ENCODE assay signal across 8 cellular contexts in genomic region chr10:68988530-68989316, GRCh38. TPM values are rescaled to one million over a fixed set of nuclear protein-coding genes. Genes with fewer than 3 reads are reported as not detected.
DNase-seq lines count a peak whose midpoint lies in the region; ATAC-seq and TF ChIP-seq lines count a peak whose summit lies in the region.

Gene KIFBP, plus strand, starts transcription at chr10:68988803. Its CDS starts 30 bp downstream, at chr10:68988833.

- peak; percentile 89 for ATAC-seq in DND-41 (ENCODE audit: insufficient read depth, low read depth)
- peak; percentile 76 for ATAC-seq in GM21737 (IDR thresholded peaks at IDR 0.05; ENCODE audit: unreplicated experiment)

- WGBS in esophagus squamous epithelium, 2 donors: 0% methylated on average over 11 to 33 of the region's 62 CpGs

- H2AFZ ChIP-seq in DND-41 (ENCODE audit: low read depth, low read length): peak within 1 kb of the TSS; percentile 74
- H2AFZ ChIP-seq in KMS-11 (ENCODE audit: low read depth): peak within 1 kb of the TSS; percentile 85

- H3K4me2 ChIP-seq in DND-41 (ENCODE audit: insufficient read depth, low read length) (peak within 1 kb of the TSS; percentile 88), KMS-11 (peak within 1 kb of the TSS; percentile 38)

- H3K9me3 ChIP-seq in DND-41 (ENCODE audit: insufficient read depth, low read length, severe bottlenecking) (no peaks in the 10 kb centered on the region), esophagus squamous epithelium (no peaks in the 10 kb centered on the region)

- H4K20me1 ChIP-seq in DND-41 (ENCODE audit: insufficient read depth, low read length): no peaks in the 10 kb centered on the region
- no peaks in the 10 kb centered on the region for H4K20me1 ChIP-seq in KMS-11 (ENCODE audit: insufficient read depth)

- H3K4me3 ChIP-seq in DND-41 (ENCODE audit: low read depth in 1 of 2, low read length in 2 of 2): peak within 1 kb of the TSS; percentile 44 to 81; a peak in 3 of 4 replicates
- peak within 1 kb of the TSS; percentile 30 for H3K4me3 ChIP-seq in KMS-11 (IDR thresholded peaks at IDR 0.05; ENCODE audit: insufficient read depth, low read depth, low read length)
- H3K4me3 ChIP-seq in esophagus squamous epithelium: peak within 1 kb of the TSS; percentile 84 to 99 (median 90)

- peak within 1 kb of the TSS; percentile 51 for H3K27ac ChIP-seq in DND-41 (ENCODE audit: low read length)
- peak within 1 kb of the TSS; percentile 54 for H3K27ac ChIP-seq in KMS-11
- peak within 1 kb of the TSS; percentile 87 to 93 (median 90) for H3K27ac ChIP-seq in esophagus squamous epithelium

- H3K9ac ChIP-seq in DND-41 (ENCODE audit: low read depth, low read length) (peak within 1 kb of the TSS; percentile 69), KMS-11 (peak within 1 kb of the TSS; percentile 62)

- peaks cover 46% of the 10 kb centered on the region for H3K79me2 ChIP-seq in DND-41 (ENCODE audit: insufficient read depth, low read length)
- peaks cover 15% of the 10 kb centered on the region; the same call in 1 of the 2 replicates for H3K79me2 ChIP-seq in KMS-11 (ENCODE audit: insufficient read depth, low read depth)

- peak; percentile 87 for DNase-seq in DND-41
- peak; percentile 99 for DNase-seq in RKO (ENCODE audit: low spot score)
- DNase-seq in activated T-helper 1 cell treated with Interleukin-2 at 50 U/mL for 16 hours (ENCODE audit: low read depth): peak; percentile 69
- peak; percentile 53 for DNase-seq in esophagus squamous epithelium (lab: John Stamatoyannopoulos, UW)
- peak; percentile 98 for DNase-seq in myocyte (ENCODE audit: low read depth)
- peak; percentile 61 to 85 for DNase-seq in stimulated activated CD8-positive, alpha-beta memory T cell treated with anti-CD3 and anti-CD28 coated beads, Interleukin-7, amount 100 ng/mL, for 48 hours (ENCODE audit: extremely low read depth in 1 of 2, low read depth in 1 of 2)

- peak in 3 of 4 donors; percentile 77 to 80 (median 77) for TF ChIP-seq POLR2A in esophagus squamous epithelium (IDR thresholded peaks at IDR 0.05)

- intact Hi-C loops in esophagus squamous epithelium (cut with DNase I): no loop called here

- H3K27me3 ChIP-seq in DND-41 (ENCODE audit: insufficient read depth, low read length, poor library complexity): no peaks in the 10 kb centered on the region
- H3K27me3 ChIP-seq in KMS-11 (ENCODE audit: insufficient read depth, low read depth): no peaks in the 10 kb centered on the region
- H3K27me3 ChIP-seq in esophagus squamous epithelium: no peaks in the 10 kb centered on the region

- H3K4me1 ChIP-seq in DND-41 (ENCODE audit: insufficient read depth, low read length) (peaks cover 30% of the 10 kb centered on the region), KMS-11 (ENCODE audit: low read depth, poor library complexity, severe bottlenecking) (peaks cover 10% of the 10 kb centered on the region), esophagus squamous epithelium (peaks cover 13 to 55% (median 25%) of the 10 kb centered on the region in 3 donors)

- peaks cover 33% of the 10 kb centered on the region for H3K36me3 ChIP-seq in DND-41 (ENCODE audit: insufficient read depth, low read length)
- H3K36me3 ChIP-seq in KMS-11 (ENCODE audit: insufficient read depth): peaks cover 6% of the 10 kb centered on the region; the same call in 1 of the 2 replicates
- H3K36me3 ChIP-seq in esophagus squamous epithelium: peaks cover 4 to 23% (median 8%) of the 10 kb centered on the region in 3 donors

- TF ChIP-seq CTCF in DND-41 (IDR thresholded peaks at IDR 0.05; ENCODE audit: borderline replicate concordance, extremely low read depth, low read length, poor library complexity, severe bottlenecking) (peak; percentile 61), KMS-11 (conservative IDR thresholded peaks at IDR 0.05; ENCODE audit: low read depth, low read length) (peak; percentile 36), esophagus squamous epithelium (IDR thresholded peaks at IDR 0.05) (peak in 5 of 6 experiments; percentile 22 to 40 (median 32))

RNA-seq across cellular contexts. Expression of gene KIFBP, which starts in this region (rescaled TPM):
- total RNA-seq in esophagus squamous epithelium (10 to 100 TPM; 15.5 to 31.0 (median 16.4) TPM), myocyte (39.3 and 42.2 TPM in 2 replicates)
- polyA plus RNA-seq in myocyte (2012): 25.4 TPM

Comparison
In these comparisons a context has a peak if more than half of its experiments do, and no peak if none do; other contexts are left out.
1. Peak in every context shown above with its lines: DNase-seq, ATAC-seq, H3K4me3 ChIP-seq and H3K27ac ChIP-seq.
2. H3K4me3 ChIP-seq: peak in every context shown above with its lines; median percentile 90 in esophagus squamous epithelium; 62 in DND-41; 30 in KMS-11.